In the genomic region with DNA sequence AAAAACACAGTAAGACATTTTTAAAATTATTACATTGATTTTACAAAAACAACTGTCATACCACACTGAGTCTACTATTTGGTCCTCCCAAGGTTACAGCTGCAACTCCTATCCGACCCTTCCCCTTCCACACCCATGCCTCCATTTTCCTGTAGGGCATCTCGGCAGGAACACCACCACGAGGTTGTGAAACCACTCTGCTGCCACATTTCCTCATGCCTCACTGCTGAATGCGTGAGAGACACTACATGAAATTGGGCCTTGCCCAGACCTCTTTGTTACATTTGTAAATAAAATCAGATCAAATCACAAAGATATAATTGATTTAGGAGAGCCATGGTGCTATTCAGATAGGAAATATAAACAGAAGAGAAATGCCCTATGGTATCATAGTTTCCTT, we compare ENCODE assay signal across 17 cellular contexts. TPM values are rescaled to one million over a fixed set of nuclear protein-coding genes. Genes with fewer than 3 reads are reported as not detected.
DNase-seq lines count a peak whose midpoint lies in the region; ATAC-seq and TF ChIP-seq lines count a peak whose summit lies in the region.
"Had no signal": no experiment of that assay in that cellular context is flagged by ENCODE, and none has a peak within 500 bp of the region (broad histone marks: within the 10 kb centered on the region; RNA-seq: fewer than 3 reads in every experiment).

No MANE protein-coding gene starts in this region.

- peaks cover 50% of the 10 kb centered on the region for H3K79me2 ChIP-seq in SK-N-SH (ENCODE audit: insufficient read depth)

- no peak overlapping the region for H2AFZ ChIP-seq in SK-N-SH (ENCODE audit: low read depth)

- WGBS in SK-N-SH (ENCODE audit: low lambda C conversion rate): 49% methylated on average over 4 of the region's 4 CpGs
- 86% methylated on average over 4 of the region's 4 CpGs for WGBS in aorta, 2 donors
- WGBS in psoas muscle, 3 donors: 72 to 87% (median 79%) methylated on average over 4 of the region's 4 CpGs

- no peak overlapping the region for H3K9ac ChIP-seq in SK-N-SH
- H3K9ac ChIP-seq: KMS-11 had no signal

- no peaks in the 10 kb centered on the region for H4K20me1 ChIP-seq in SK-N-SH (ENCODE audit: insufficient read depth)

- no peaks in the 10 kb centered on the region for H3K27me3 Mint-ChIP-seq in HFFc6 (ENCODE audit: insufficient read depth)

- no peak for TF ChIP-seq EP300 in SK-N-SH (IDR thresholded peaks at IDR 0.05; ENCODE audit: borderline replicate concordance in 1 of 2, low read depth in 1 of 2, low read length in 1 of 2)

- H3K9me3 ChIP-seq in SK-N-SH (no peaks in the 10 kb centered on the region), aorta (ENCODE audit: control insufficient read depth, low read length) (no peaks in the 10 kb centered on the region), psoas muscle (no peaks in the 10 kb centered on the region)
- H3K9me3 ChIP-seq: pancreas, Peyer's patch had no signal

- no peaks in the 10 kb centered on the region for H3K36me3 ChIP-seq in SK-N-SH (replicated peaks in 1 of 2; ENCODE audit: control insufficient read depth in 1 of 2, insufficient read depth in 2 of 2, low read length in 1 of 2)
- no peaks in the 10 kb centered on the region for H3K36me3 ChIP-seq in aorta (ENCODE audit: control insufficient read depth in 1 of 2, insufficient read depth in 2 of 2, low read length in 1 of 2)
- H3K36me3 ChIP-seq in psoas muscle (ENCODE audit: insufficient read depth in 1 of 2, low read depth in 1 of 2): no peaks in the 10 kb centered on the region
- H3K36me3 ChIP-seq: pancreas, Peyer's patch, uterus had no signal

- H3K27ac ChIP-seq in SK-N-SH (ENCODE audit: low read depth in 2 of 2, low read length in 1 of 2) (no peak overlapping the region), foreskin keratinocyte (peak overlapping the region; percentile 34), aorta (ENCODE audit: low read depth in 1 of 2, low read length in 2 of 2) (no peak overlapping the region), psoas muscle (no peak overlapping the region)
- H3K27ac ChIP-seq: KMS-11, pancreas, Peyer's patch, uterus had no signal

- peaks cover 3% of the 10 kb centered on the region for H3F3A ChIP-seq in SK-N-SH (replicated peaks; ENCODE audit: insufficient read depth)

- in situ Hi-C loops in SK-MEL-5 (cut with HindIII; ENCODE audit: low pct_unique_long_range_greater_than_20kb, low sequenced_read_pairs): no loop called here

- H3K9me2 ChIP-seq in SK-N-SH: no peaks in the 10 kb centered on the region

- TF ChIP-seq CTCF in SK-N-SH (IDR thresholded peaks at IDR 0.05) (no peak), foreskin keratinocyte (conservative IDR thresholded peaks at IDR 0.05) (no peak), psoas muscle (IDR thresholded peaks at IDR 0.05) (no peak), HFFc6 (IDR thresholded peaks at IDR 0.05) (no peak)

- POLR2A ChIA-PET in SK-N-SH (lab: Yijun Ruan, JAX): no interaction called here

- H3K4me3 ChIP-seq in SK-N-SH (ENCODE audit: low read depth in 2 of 2, low read length in 1 of 2) (no peak overlapping the region), aorta (ENCODE audit: low read length in 2 of 2) (no peak overlapping the region), psoas muscle (no peak overlapping the region)
- H3K4me3 ChIP-seq: GM12878, pancreas, Peyer's patch, uterus had no signal

- no peaks in the 10 kb centered on the region for H3K9me3 Mint-ChIP-seq in HFFc6

- H3K27me3 ChIP-seq in SK-N-SH (ENCODE audit: insufficient read depth) (no peaks in the 10 kb centered on the region), foreskin keratinocyte (no peaks in the 10 kb centered on the region), aorta (ENCODE audit: control insufficient read depth in 1 of 2, insufficient read depth in 2 of 2, low read length in 1 of 2) (no peaks in the 10 kb centered on the region), psoas muscle (ENCODE audit: insufficient read depth in 3 of 3, low read length in 2 of 3) (no peaks in the 10 kb centered on the region)
- H3K27me3 ChIP-seq: pancreas, Peyer's patch, uterus had no signal

- no peak for ATAC-seq in SK-N-SH treated with all-trans-retinoic acid at 6 μM for 48 hours
- peak; percentile 17 for ATAC-seq in foreskin keratinocyte
- no peak for ATAC-seq in aorta (ENCODE audit: low FRiP score)
- no peak for ATAC-seq in psoas muscle
- ATAC-seq: activated CD8-positive, alpha-beta T cell treated with anti-CD3 and anti-CD28 coated beads, Interleukin-2, amount 10 ng/mL, durations not matched to agents 7 days and 5 days; GM12878 had no signal

- no peaks in the 10 kb centered on the region for H3K4me1 Mint-ChIP-seq in HFFc6 (ENCODE audit: low read depth)

- peaks cover 6 to 11% of the 10 kb centered on the region in 2 experiments; a peak in 2 of 4 replicates for H3K4me1 ChIP-seq in SK-N-SH (ENCODE audit: control insufficient read depth in 1 of 2, insufficient read depth in 2 of 2, low read depth in 1 of 2, low read length in 1 of 2)
- H3K4me1 ChIP-seq in foreskin keratinocyte: peaks cover 14% of the 10 kb centered on the region
- H3K4me1 ChIP-seq in aorta (ENCODE audit: control insufficient read depth in 1 of 2, insufficient read depth in 2 of 2, low read length in 2 of 2): no peaks in the 10 kb centered on the region
- peaks cover 7% of the 10 kb centered on the region for H3K4me1 ChIP-seq in psoas muscle
- H3K4me1 ChIP-seq: Peyer's patch, uterus had no signal

- TF ChIP-seq RAD21 in SK-N-SH (IDR thresholded peaks at IDR 0.05; ENCODE audit: low read length): no peak

- H3K36me3 Mint-ChIP-seq in HFFc6 (ENCODE audit: low read depth): peaks cover 5% of the 10 kb centered on the region

- no peak overlapping the region for H3K4me2 ChIP-seq in SK-N-SH
- H3K4me2 ChIP-seq: KMS-11 had no signal

- CTCF ChIA-PET in SK-N-SH (lab: Yijun Ruan, JAX): interaction anchor here (1.3 kb wide), 1 partner anchor 27 kb away, joined by 4 read pairs; no protein-coding TSS in a partner anchor

- intact Hi-C loops in aorta (cut with DNase I) (no loop called here), psoas muscle (cut with DNase I) (no loop called here)

- DNase-seq in SK-N-SH (peak; percentile 26), SK-MEL-5 (ENCODE audit: low read depth, low spot score) (peak; percentile 2), foreskin keratinocyte (peak; percentile 10 to 39), ureter (ENCODE audit: low spot score) (peak; percentile 45), aorta (no peak), psoas muscle (no peak), HFFc6 (no peak)
- DNase-seq: activated CD8-positive, alpha-beta T cell treated with anti-CD3 and anti-CD28 coated beads, Interleukin-2, amount 10 ng/mL, durations not matched to agents 7 days and 5 days; activated naive CD4-positive, alpha-beta T cell; caudate nucleus; pancreas; Peyer's patch; T-helper 9 cell; uterus had no signal

- H3K4me3 Mint-ChIP-seq in HFFc6: no peak overlapping the region
- H3K4me3 Mint-ChIP-seq: activated CD8-positive, alpha-beta T cell treated with anti-CD3 and anti-CD28 coated beads, Interleukin-2, amount 10 ng/mL, durations not matched to agents 7 days and 5 days had no signal

- H3K27ac Mint-ChIP-seq in HFFc6: no peak overlapping the region
- H3K27ac Mint-ChIP-seq: activated CD8-positive, alpha-beta T cell treated with anti-CD3 and anti-CD28 coated beads, Interleukin-2, amount 10 ng/mL, durations not matched to agents 7 days and 5 days had no signal

TF ChIP-seq in SK-N-SH, 30 proteins besides CTCF, POLR2A, EP300 and RAD21:
- TF ChIP-seq, protein P1, sequence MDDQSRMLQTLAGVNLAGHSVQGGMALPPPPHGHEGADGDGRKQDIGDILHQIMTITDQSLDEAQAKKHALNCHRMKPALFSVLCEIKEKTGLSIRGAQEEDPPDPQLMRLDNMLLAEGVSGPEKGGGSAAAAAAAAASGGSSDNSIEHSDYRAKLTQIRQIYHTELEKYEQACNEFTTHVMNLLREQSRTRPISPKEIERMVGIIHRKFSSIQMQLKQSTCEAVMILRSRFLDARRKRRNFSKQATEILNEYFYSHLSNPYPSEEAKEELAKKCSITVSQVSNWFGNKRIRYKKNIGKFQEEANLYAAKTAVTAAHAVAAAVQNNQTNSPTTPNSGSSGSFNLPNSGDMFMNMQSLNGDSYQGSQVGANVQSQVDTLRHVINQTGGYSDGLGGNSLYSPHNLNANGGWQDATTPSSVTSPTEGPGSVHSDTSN (IDR thresholded peaks at IDR 0.05): no peak
- TF ChIP-seq GATA2 (CRISPR knock-in tag; IDR thresholded peaks at IDR 0.05) (peak; percentile 40; the same call in 1 of the 2 replicates), FOXJ3 (CRISPR knock-in tag; IDR thresholded peaks at IDR 0.05) (no peak; the same call in 1 of the 2 replicates), MXI1 (IDR thresholded peaks at IDR 0.05; ENCODE audit: low read depth, low read length) (peak; percentile 50), NRF1 (IDR thresholded peaks at IDR 0.05; ENCODE audit: low read depth, low read length) (no peak)

TF ChIP-seq in SK-N-SH treated with all-trans-retinoic acid at 6 μM for 48 hours, 23 proteins besides CTCF, POLR2A, EP300 and RAD21 (continues in another document):
- TF ChIP-seq, protein P2, sequence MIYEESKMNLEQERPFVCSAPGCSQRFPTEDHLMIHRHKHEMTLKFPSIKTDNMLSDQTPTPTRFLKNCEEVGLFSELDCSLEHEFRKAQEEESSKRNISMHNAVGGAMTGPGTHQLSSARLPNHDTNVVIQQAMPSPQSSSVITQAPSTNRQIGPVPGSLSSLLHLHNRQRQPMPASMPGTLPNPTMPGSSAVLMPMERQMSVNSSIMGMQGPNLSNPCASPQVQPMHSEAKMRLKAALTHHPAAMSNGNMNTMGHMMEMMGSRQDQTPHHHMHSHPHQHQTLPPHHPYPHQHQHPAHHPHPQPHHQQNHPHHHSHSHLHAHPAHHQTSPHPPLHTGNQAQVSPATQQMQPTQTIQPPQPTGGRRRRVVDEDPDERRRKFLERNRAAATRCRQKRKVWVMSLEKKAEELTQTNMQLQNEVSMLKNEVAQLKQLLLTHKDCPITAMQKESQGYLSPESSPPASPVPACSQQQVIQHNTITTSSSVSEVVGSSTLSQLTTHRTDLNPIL (CRISPR knock-in tag; IDR thresholded peaks at IDR 0.05; ENCODE audit: low read depth): no peak
- TF ChIP-seq ZFP30 (CRISPR knock-in tag; IDR thresholded peaks at IDR 0.05) (no peak), RARB (CRISPR knock-in tag; IDR thresholded peaks at IDR 0.05) (no peak)

RNA-seq across cellular contexts. Expression of a gene that starts 2.0 kb away (rescaled TPM):
- polyA plus RNA-seq in SK-N-SH (2012; rRNA removed): 4.8 and 5.5 TPM in 2 replicates
- 3.0 and 3.5 TPM in 2 replicates for polyA plus RNA-seq in SK-N-SH (2012; cell fraction: cytosol; rRNA removed)
- 9.7 and 12.5 TPM in 2 replicates for polyA plus RNA-seq in SK-N-SH (2012; cell fraction: nucleus; rRNA removed)
- 8.6 and 9.6 TPM in 2 replicates for total RNA-seq in SK-MEL-5 (2014; rRNA removed; shearing (Covaris generic))
- 6.1 and 7.3 TPM in 2 replicates for polyA plus RNA-seq in SK-MEL-5 (2015; cell fraction: cytosol; rRNA removed)
- polyA plus RNA-seq in SK-MEL-5 (2015; cell fraction: nucleus; rRNA removed): 10.0 and 13.8 TPM in 2 replicates
- 8.6 and 11.2 TPM in 2 replicates for total RNA-seq in foreskin keratinocyte
- 1.1 and 1.3 TPM in 2 replicates for polyA plus RNA-seq in foreskin keratinocyte
- total RNA-seq in ureter: 79.3 TPM
- total RNA-seq in aorta: 10 to 100 TPM; 14.4 to 21.3 TPM
- 1 to 10 TPM; 1.8 to 3.4 TPM for polyA plus RNA-seq in aorta
- 10 to 100 TPM in 1 of 4 donors, 1 to 10 TPM in 3; 6.4 to 10.1 (median 8.1) TPM for total RNA-seq in psoas muscle
- 1 to 10 TPM; 1.3 to 5.2 (median 2.4) TPM for polyA plus RNA-seq in psoas muscle
- total RNA-seq in HFFc6 (2021; fragmentation: NEBNext Ultra II Directional; extraction: Animal tissue kit (Norgen Biotek cat#: 25700)): 1 to 10 TPM; 7.6 to 8.7 (median 8.0) TPM

Comparison
In these comparisons a context has a peak if more than half of its experiments do, and no peak if none do; other contexts are left out.
1. DNase-seq: peak in SK-N-SH (single experiment), SK-MEL-5 (single experiment), foreskin keratinocyte (2 of 2) and ureter (single experiment); none in aorta (0 of 2), psoas muscle (0 of 2) and HFFc6 (single experiment).